Comparison of ENCODE assay signal across 18 cellular contexts in the genomic region with DNA sequence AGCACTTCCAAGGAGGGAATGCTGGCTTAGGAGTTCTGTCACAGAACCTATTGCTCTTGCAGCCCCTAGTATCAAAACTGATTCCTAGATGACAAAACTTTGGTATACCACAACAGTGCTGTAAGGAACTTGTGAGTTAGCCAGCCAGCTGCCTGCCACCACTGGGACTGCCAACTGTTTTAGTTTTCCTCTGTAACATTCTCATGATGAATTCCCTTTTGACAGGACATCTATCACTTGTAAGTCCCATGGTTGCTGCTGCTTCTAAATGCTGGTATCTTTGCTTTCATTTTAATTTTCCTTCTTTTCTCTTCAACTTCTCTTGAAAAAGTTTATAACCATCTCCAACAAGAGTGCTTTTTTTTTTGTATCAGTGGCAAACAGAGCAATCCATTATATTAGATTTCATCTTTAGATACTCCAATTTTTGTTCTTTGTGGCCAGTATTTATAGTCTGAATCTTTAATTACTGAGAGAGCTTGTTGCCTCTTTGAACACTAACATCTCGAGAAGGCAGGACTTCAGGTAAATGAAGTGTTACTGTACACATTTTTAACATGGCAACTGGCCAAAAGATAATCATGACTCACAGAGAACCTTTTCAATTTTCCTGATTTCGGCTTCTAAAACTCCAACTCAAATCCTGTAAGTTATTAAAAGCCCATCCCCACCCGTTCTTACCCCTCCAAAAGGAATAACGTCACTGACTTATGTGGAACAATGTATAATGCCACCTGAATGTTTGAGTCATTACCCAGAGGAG. TPM values are rescaled to one million over a fixed set of nuclear protein-coding genes. Genes with fewer than 3 reads are reported as not detected.
"Had no signal": no experiment of that assay in that cellular context is flagged by ENCODE, and none has a peak within 500 bp of the region (broad histone marks: within the 10 kb centered on the region; RNA-seq: fewer than 3 reads in every experiment).

No MANE protein-coding gene starts in this region.

- H3K27ac ChIP-seq: ascending aorta, stomach, thoracic aorta had no signal

- H3K27me3 Mint-ChIP-seq: activated CD8-positive, alpha-beta memory T cell treated with anti-CD3 and anti-CD28 coated beads, Interleukin-2, amount 10 ng/mL, durations not matched to agents 7 days and 5 days; activated naive CD8-positive, alpha-beta T cell treated with anti-CD3 and anti-CD28 coated beads, Interleukin-2, amount 10 ng/mL, durations not matched to agents 7 days and 5 days; effector memory CD8-positive, alpha-beta T cell had no signal

- ATAC-seq: effector memory CD8-positive, alpha-beta T cell; mucosa of descending colon had no signal

- DNase-seq: activated CD4-positive, alpha-beta T cell treated with anti-CD3 and anti-CD28 coated beads, Interleukin-2, amount 50 U/mL, for 1 hour; activated CD4-positive, CD25-positive, alpha-beta regulatory T cell; activated CD8-positive, alpha-beta memory T cell treated with anti-CD3 and anti-CD28 coated beads, Interleukin-2, amount 10 ng/mL, durations not matched to agents 7 days and 5 days; activated gamma-delta T cell treated with Interleukin-2 at 50 U/mL for 16 hours; activated naive CD8-positive, alpha-beta T cell treated with anti-CD3 and anti-CD28 coated beads, Interleukin-2, amount 10 ng/mL, durations not matched to agents 7 days and 5 days; activated T-cell treated with anti-CD3 and anti-CD28 coated beads, Interleukin-2, amount 50 U/mL, for 4 hours; central memory CD4-positive, alpha-beta T cell; cortex of kidney; effector memory CD8-positive, alpha-beta T cell; hypothalamus; mucosa of descending colon; stimulated activated CD4-positive, alpha-beta T cell treated with anti-CD3 and anti-CD28 coated beads, Interleukin-15, amount 100 ng/mL, for 24 hours; stimulated activated CD4-positive, alpha-beta T cell treated with anti-CD3 and anti-CD28 coated beads, Interleukin-4, amount 100 ng/mL, for 24 hours; stomach had no signal

- H3K9me3 Mint-ChIP-seq: activated naive CD8-positive, alpha-beta T cell treated with anti-CD3 and anti-CD28 coated beads, Interleukin-2, amount 10 ng/mL, durations not matched to agents 7 days and 5 days; activated T-cell treated with anti-CD3 and anti-CD28 coated beads, Interleukin-2, amount 50 U/mL, for 4 hours; effector memory CD8-positive, alpha-beta T cell had no signal

- H3K4me1 Mint-ChIP-seq: activated naive CD8-positive, alpha-beta T cell treated with anti-CD3 and anti-CD28 coated beads, Interleukin-2, amount 10 ng/mL, durations not matched to agents 7 days and 5 days had no signal

- H3K27me3 ChIP-seq: ascending aorta, stomach had no signal

- H3K27ac Mint-ChIP-seq: activated CD8-positive, alpha-beta memory T cell treated with anti-CD3 and anti-CD28 coated beads, Interleukin-2, amount 10 ng/mL, durations not matched to agents 7 days and 5 days; activated naive CD8-positive, alpha-beta T cell treated with anti-CD3 and anti-CD28 coated beads, Interleukin-2, amount 10 ng/mL, durations not matched to agents 7 days and 5 days had no signal

- H3K4me3 ChIP-seq: ascending aorta, lung, mucosa of descending colon, stomach, thoracic aorta had no signal

- H3K9me3 ChIP-seq: ascending aorta, mucosa of descending colon, stomach, thoracic aorta had no signal

- H3K4me3 Mint-ChIP-seq: activated CD8-positive, alpha-beta memory T cell treated with anti-CD3 and anti-CD28 coated beads, Interleukin-2, amount 10 ng/mL, durations not matched to agents 7 days and 5 days; activated naive CD8-positive, alpha-beta T cell treated with anti-CD3 and anti-CD28 coated beads, Interleukin-2, amount 10 ng/mL, durations not matched to agents 7 days and 5 days; activated T-cell treated with anti-CD3 and anti-CD28 coated beads, Interleukin-2, amount 50 U/mL, for 4 hours; effector memory CD8-positive, alpha-beta T cell had no signal

- H3K4me1 ChIP-seq: ascending aorta, stomach had no signal

RNA-seq across cellular contexts. Expression of gene LRRC39, which starts 51.8 kb away (rescaled TPM):
- total RNA-seq: ascending aorta, epithelial cell of proximal tubule had no signal
